Comparison of ENCODE assay signal across 24 cellular contexts in genomic region chr2:6906165-6906751, GRCh38. TPM values are rescaled to one million over a fixed set of nuclear protein-coding genes. Genes with fewer than 3 reads are reported as not detected.
A peak's percentile ranks its signal among the peaks of the same experiment; 100 is the strongest.
DNase-seq lines count a peak whose midpoint lies in the region; ATAC-seq, FAIRE-seq and TF ChIP-seq lines count a peak whose summit lies in the region.
"Had no signal": no experiment of that assay in that cellular context is flagged by ENCODE, and none has a peak within 500 bp of the region (broad histone marks: within the 10 kb centered on the region; RNA-seq: fewer than 3 reads in every experiment).

No MANE protein-coding gene starts in this region.

- H3K9me1 ChIP-seq in K562 (ENCODE audit: control insufficient read depth, insufficient read depth, low read length): no peaks in the 10 kb centered on the region

- H3K9me3 ChIP-seq in K562 (replicated peaks; ENCODE audit: control insufficient read depth, insufficient read depth, low read depth, low read length): no peaks in the 10 kb centered on the region
- H3K9me3 ChIP-seq: thyroid gland had no signal

- no peak overlapping the region for H2AFZ ChIP-seq in K562 (ENCODE audit: low read depth, low read length)

- in situ Hi-C loops in K562 (cut with MboI): no loop called here

- no peak for TF ChIP-seq EP300 in K562 (IDR thresholded peaks at IDR 0.05; ENCODE audit: low read length)

- 19% methylated on average over 1 of the region's 1 CpG for WGBS in K562 (ENCODE audit: insufficient coverage, low coverage, missing lambda C conversion rate)

- TF ChIP-seq POLR2A in K562 (conservative IDR thresholded peaks at IDR 0.05): no peak

- no peak overlapping the region for H3K4me2 ChIP-seq in K562 (ENCODE audit: insufficient read depth, low read length)

- no peaks in the 10 kb centered on the region for H3K36me3 ChIP-seq in K562 (ENCODE audit: control insufficient read depth, insufficient read depth, low read length)
- H3K36me3 ChIP-seq: thyroid gland had no signal

- no peaks in the 10 kb centered on the region for H4K20me1 ChIP-seq in K562 (replicated peaks; ENCODE audit: control insufficient read depth, insufficient read depth, low read length)

- no TSS peak for BruUV-seq in K562 (replicated peaks; lab: Mats Ljungman, UMichigan)

- H3K4me1 ChIP-seq in K562 (replicated peaks in 1 of 2; ENCODE audit: control insufficient read depth in 2 of 2, insufficient read depth in 2 of 2, low read length in 2 of 2): peaks cover 8 to 21% of the 10 kb centered on the region in 2 experiments; a peak in 4 of 5 replicates
- H3K4me1 ChIP-seq: thyroid gland had no signal

- ATAC-seq in K562: no peak
- ATAC-seq in SK-N-SH treated with all-trans-retinoic acid at 6 μM for 48 hours: no peak
- ATAC-seq in HG03039 (IDR thresholded peaks at IDR 0.05; ENCODE audit: unreplicated experiment): no peak
- ATAC-seq: GM12878 had no signal

- CTCF ChIA-PET in K562 (lab: Yijun Ruan, JAX; ENCODE audit: low intra/inter-chr PET ratio): no interaction called here

- H3K79me2 ChIP-seq in K562 (ENCODE audit: control insufficient read depth, insufficient read depth, low read length): no peaks in the 10 kb centered on the region

- H3K4me3 ChIP-seq in K562: no peak overlapping the region
- H3K4me3 ChIP-seq: GM12878, skin epidermis, thyroid gland had no signal

- no peak for FAIRE-seq in K562 (lab: Jason Lieb, UNC)
- FAIRE-seq: GM12878 had no signal

- POLR2A ChIA-PET in K562 (lab: Yijun Ruan, JAX): interaction anchor here (0.7 to 1.7 kb wide), 3 partner anchors 8 to 19 kb away, joined by 3 to 4 read pairs (median 3); no protein-coding TSS in a partner anchor

- intact Hi-C loops in K562 (cut with micrococcal nuclease): no loop called here

- TF ChIP-seq CTCF in K562 (IDR thresholded peaks at IDR 0.05 in 2 of 3, conservative IDR thresholded peaks at IDR 0.05 in 1 of 3; ENCODE audit: insufficient read depth in 2 of 3, low read depth in 1 of 3, low read length in 3 of 3): no peak

- H3K27me3 ChIP-seq in K562 (ENCODE audit: control insufficient read depth in 2 of 2, insufficient read depth in 2 of 2, low read length in 2 of 2): no peaks in the 10 kb centered on the region
- H3K27me3 ChIP-seq: thyroid gland had no signal

- no peak for TF ChIP-seq RAD21 in K562 (CRISPR knock-in tag; conservative IDR thresholded peaks at IDR 0.05 in 1 of 2, IDR thresholded peaks at IDR 0.05 in 1 of 2)

- no peak overlapping the region for H3K9ac ChIP-seq in K562 (ENCODE audit: insufficient read depth in 1 of 2, low read depth in 2 of 2, low read length in 2 of 2)

- peak; percentile 54 for DNase-seq in NCI-H748 (lab: John Stamatoyannopoulos, UW; ENCODE audit: unreplicated experiment)
- DNase-seq in NCI-H748 treated with DMSO at 0.1 percent for 48 hours (lab: John Stamatoyannopoulos, UW): no peak
- peak; percentile 32 for DNase-seq in stimulated activated CD4-positive, alpha-beta T cell treated with anti-CD3 and anti-CD28 coated beads, Interleukin-4, amount 100 ng/mL, for 24 hours
- DNase-seq in stimulated activated CD4-positive, alpha-beta T cell treated with anti-CD3 and anti-CD28 coated beads, Interleukin-1b, Interleukin-23, amount 100 ng/mL, for 48 hours: no peak
- DNase-seq in K562 (ENCODE audit: extremely low read depth in 1 of 4, low spot score in 3 of 4): peak in 1 of 4 experiments; percentile 1
- DNase-seq in NCI-H146 (lab: John Stamatoyannopoulos, UW): no peak
- DNase-seq: 8988T; AML-193; cortex of kidney; DMS79 treated with DMSO at 0.1 percent for 48 hours; H9; NCI-H1417 treated with DMSO at 0.1 percent for 48 hours; NCI-H526 treated with DMSO at 0.1 percent for 48 hours; occipital lobe; OCI-M1; Right ventricle myocardium superior; stimulated activated CD4-positive, alpha-beta T cell treated with anti-CD3 and anti-CD28 coated beads, Interleukin-2, amount 100 ng/mL, for 24 hours; stimulated activated naive CD4-positive, alpha-beta T cell; thyroid gland had no signal

- no peak overlapping the region for H3K27ac ChIP-seq in K562 (ENCODE audit: extremely low read depth, low read depth, low read length)
- H3K27ac ChIP-seq: skin epidermis, thyroid gland had no signal

TF ChIP-seq in K562, 482 proteins besides CTCF, POLR2A, EP300 and RAD21 (continues in another document):
- TF ChIP-seq NFIC (IDR thresholded peaks at IDR 0.05) (peak; percentile 35; the same call in 1 of the 2 replicates), RBM14 (IDR thresholded peaks at IDR 0.05; ENCODE audit: borderline replicate concordance, insufficient read depth, low read depth, low read length) (no peak)

TF ChIP-seq in SK-N-SH treated with all-trans-retinoic acid at 6 μM for 48 hours, 23 proteins besides CTCF, POLR2A, EP300 and RAD21 (continues in another document):
- TF ChIP-seq BACH2 (CRISPR knock-in tag; IDR thresholded peaks at IDR 0.05; ENCODE audit: borderline replicate concordance) (no peak), TCF4 (CRISPR knock-in tag; IDR thresholded peaks at IDR 0.05; ENCODE audit: borderline replicate concordance) (no peak)
- TF ChIP-seq, protein P1, sequence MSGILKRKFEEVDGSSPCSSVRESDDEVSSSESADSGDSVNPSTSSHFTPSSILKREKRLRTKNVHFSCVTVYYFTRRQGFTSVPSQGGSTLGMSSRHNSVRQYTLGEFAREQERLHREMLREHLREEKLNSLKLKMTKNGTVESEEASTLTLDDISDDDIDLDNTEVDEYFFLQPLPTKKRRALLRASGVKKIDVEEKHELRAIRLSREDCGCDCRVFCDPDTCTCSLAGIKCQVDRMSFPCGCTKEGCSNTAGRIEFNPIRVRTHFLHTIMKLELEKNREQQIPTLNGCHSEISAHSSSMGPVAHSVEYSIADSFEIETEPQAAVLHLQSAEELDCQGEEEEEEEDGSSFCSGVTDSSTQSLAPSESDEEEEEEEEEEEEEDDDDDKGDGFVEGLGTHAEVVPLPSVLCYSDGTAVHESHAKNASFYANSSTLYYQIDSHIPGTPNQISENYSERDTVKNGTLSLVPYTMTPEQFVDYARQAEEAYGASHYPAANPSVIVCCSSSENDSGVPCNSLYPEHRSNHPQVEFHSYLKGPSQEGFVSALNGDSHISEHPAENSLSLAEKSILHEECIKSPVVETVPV (CRISPR knock-in tag; IDR thresholded peaks at IDR 0.05): no peak

RNA-seq across cellular contexts. Expression of gene RNF144A, which starts 11.0 kb away (rescaled TPM):
- total RNA-seq in K562 (2011; cell fraction: chromatin; rRNA removed; ENCODE audit: low replicate concordance): 11.4 and 21.2 TPM in 2 replicates
- total RNA-seq in K562 (2011; cell fraction: nucleolus; rRNA removed): 9.5 and 10.4 TPM in 2 replicates
- total RNA-seq in K562 (2011; cell fraction: nucleoplasm; rRNA removed): 8.9 and 16.6 TPM in 2 replicates
- total RNA-seq in K562 (2014; rRNA removed): 6.4 and 8.2 TPM in 2 replicates
- total RNA-seq in K562 (2014; rRNA removed; fragmentation: Illumina TruSeq; extraction: Trizol): 6.0 and 6.7 TPM in 2 replicates
- total RNA-seq in K562 (2015; rRNA removed; fragmentation: Illumina TruSeq; extraction: Trizol): 4.7 and 5.7 TPM in 2 replicates
- total RNA-seq in K562 (2021): 8.8 and 11.3 TPM in 2 replicates
- 9.2 and 12.1 TPM in 2 replicates for polyA plus RNA-seq in K562 (2011; rRNA removed)
- 8.8 and 9.9 TPM in 2 replicates for polyA plus RNA-seq in K562 (2011; cell fraction: cytosol; rRNA removed)
- polyA plus RNA-seq in K562 (2011; cell fraction: nucleus; rRNA removed): 8.5 and 10.0 TPM in 2 replicates
- 5.0 and 11.1 TPM in 2 replicates for polyA plus RNA-seq in K562 (2012)
- 6.1 and 7.4 TPM in 2 replicates for polyA plus RNA-seq in K562 (2014; fragmentation: Illumina TruSeq; extraction: Trizol)
- polyA plus RNA-seq in K562 (2014; fragmentation: Nextera tagmentation; extraction: Ambion mirVana): 1 to 10 TPM in 1 of 2 experiments, under 1 TPM in 1; 0.96 to 1.4 TPM
- polyA plus RNA-seq in K562 (2014; rRNA removed): 6.2 and 7.0 TPM in 2 replicates
- 14.2 and 14.3 TPM in 2 replicates for polyA minus RNA-seq in K562 (2011; rRNA and poly(A)+ RNA removed)
- 13.1 and 13.8 TPM in 2 replicates for polyA minus RNA-seq in K562 (2011; cell fraction: cytosol; rRNA and poly(A)+ RNA removed)
- polyA minus RNA-seq in K562 (2011; cell fraction: nucleus; rRNA and poly(A)+ RNA removed): 10.2 and 14.2 TPM in 2 replicates

RNA-seq across cellular contexts. Expression of gene RSAD2, which starts 28.7 kb away (rescaled TPM):
- 0.39 and 0.79 TPM in 2 replicates for total RNA-seq in K562 (2011; cell fraction: chromatin; rRNA removed; ENCODE audit: low replicate concordance)
- total RNA-seq in K562 (2011; cell fraction: nucleolus; rRNA removed): 0.50 and 0.53 TPM in 2 replicates
- total RNA-seq in K562 (2011; cell fraction: nucleoplasm; rRNA removed): 1.2 TPM in 1 of 2 replicates, not detected in the other
- 0.57 and 1.4 TPM in 2 replicates for total RNA-seq in K562 (2014; rRNA removed)
- 0.41 and 0.51 TPM in 2 replicates for total RNA-seq in K562 (2014; rRNA removed; fragmentation: Illumina TruSeq; extraction: Trizol)
- total RNA-seq in K562 (2015; rRNA removed; fragmentation: Illumina TruSeq; extraction: Trizol): 0.51 and 0.68 TPM in 2 replicates
- 0.18 and 0.49 TPM in 2 replicates for total RNA-seq in K562 (2021)
- polyA plus RNA-seq in K562 (2011; rRNA removed): 0.24 and 0.45 TPM in 2 replicates
- 0.06 and 0.15 TPM in 2 replicates for polyA plus RNA-seq in K562 (2011; cell fraction: cytosol; rRNA removed)
- polyA plus RNA-seq in K562 (2011; cell fraction: nucleus; rRNA removed): 0.28 and 0.38 TPM in 2 replicates
- polyA plus RNA-seq in K562 (2012): 0.46 and 1.1 TPM in 2 replicates
- polyA plus RNA-seq in K562 (2014; fragmentation: Illumina TruSeq; extraction: Trizol): 0.15 and 0.37 TPM in 2 replicates
- polyA plus RNA-seq in K562 (2014; fragmentation: Nextera tagmentation; extraction: Ambion mirVana): under 1 TPM; 0.15 to 0.28 TPM
- 0.11 and 0.19 TPM in 2 replicates for polyA plus RNA-seq in K562 (2014; rRNA removed)
- polyA minus RNA-seq in K562 (2011; rRNA and poly(A)+ RNA removed): 0.63 and 0.75 TPM in 2 replicates
- not detected in 2 replicates for polyA minus RNA-seq in K562 (2011; cell fraction: cytosol; rRNA and poly(A)+ RNA removed)
- 0.94 and 1.00 TPM in 2 replicates for polyA minus RNA-seq in K562 (2011; cell fraction: nucleus; rRNA and poly(A)+ RNA removed)
- total RNA-seq: H9, myocyte had no signal

RNA-seq across cellular contexts. Expression of gene CMPK2, which starts 40.6 kb away (rescaled TPM):
- total RNA-seq in K562 (2011; cell fraction: chromatin; rRNA removed; ENCODE audit: low replicate concordance): 2.3 and 3.5 TPM in 2 replicates
- 2.3 and 2.8 TPM in 2 replicates for total RNA-seq in K562 (2011; cell fraction: nucleolus; rRNA removed)
- total RNA-seq in K562 (2011; cell fraction: nucleoplasm; rRNA removed): 3.5 and 5.2 TPM in 2 replicates
- 10.5 TPM in 2 replicates for total RNA-seq in K562 (2014; rRNA removed)
- 5.0 and 5.3 TPM in 2 replicates for total RNA-seq in K562 (2014; rRNA removed; fragmentation: Illumina TruSeq; extraction: Trizol)
- 7.4 and 7.6 TPM in 2 replicates for total RNA-seq in K562 (2015; rRNA removed; fragmentation: Illumina TruSeq; extraction: Trizol)
- total RNA-seq in K562 (2021): 7.2 and 7.9 TPM in 2 replicates
- polyA plus RNA-seq in K562 (2011; rRNA removed): 3.5 and 4.3 TPM in 2 replicates
- 3.2 and 3.6 TPM in 2 replicates for polyA plus RNA-seq in K562 (2011; cell fraction: cytosol; rRNA removed)
- polyA plus RNA-seq in K562 (2011; cell fraction: nucleus; rRNA removed): 5.6 and 6.6 TPM in 2 replicates
- polyA plus RNA-seq in K562 (2012): 8.3 and 23.7 TPM in 2 replicates
- polyA plus RNA-seq in K562 (2014; fragmentation: Illumina TruSeq; extraction: Trizol): 5.3 and 6.5 TPM in 2 replicates
- 1 to 10 TPM; 2.6 to 2.9 TPM for polyA plus RNA-seq in K562 (2014; fragmentation: Nextera tagmentation; extraction: Ambion mirVana)
- 3.8 and 4.5 TPM in 2 replicates for polyA plus RNA-seq in K562 (2014; rRNA removed)
- polyA minus RNA-seq in K562 (2011; rRNA and poly(A)+ RNA removed): 2.9 and 4.3 TPM in 2 replicates
- polyA minus RNA-seq in K562 (2011; cell fraction: cytosol; rRNA and poly(A)+ RNA removed): 2.9 and 3.3 TPM in 2 replicates
- 3.4 and 5.2 TPM in 2 replicates for polyA minus RNA-seq in K562 (2011; cell fraction: nucleus; rRNA and poly(A)+ RNA removed)

Comparison
In these comparisons a context has a peak if more than half of its experiments do, and no peak if none do; other contexts are left out.
1. DNase-seq: peak in NCI-H748 (single experiment) and stimulated activated CD4-positive, alpha-beta T cell treated with anti-CD3 and anti-CD28 coated beads, Interleukin-4, amount 100 ng/mL, for 24 hours (single experiment); none in NCI-H748 treated with DMSO at 0.1 percent for 48 hours (single experiment), stimulated activated CD4-positive, alpha-beta T cell treated with anti-CD3 and anti-CD28 coated beads, Interleukin-1b, Interleukin-23, amount 100 ng/mL, for 48 hours (single experiment) and NCI-H146 (single experiment).